Comparison of ENCODE assay signal across 16 cellular contexts in the genomic region with DNA sequence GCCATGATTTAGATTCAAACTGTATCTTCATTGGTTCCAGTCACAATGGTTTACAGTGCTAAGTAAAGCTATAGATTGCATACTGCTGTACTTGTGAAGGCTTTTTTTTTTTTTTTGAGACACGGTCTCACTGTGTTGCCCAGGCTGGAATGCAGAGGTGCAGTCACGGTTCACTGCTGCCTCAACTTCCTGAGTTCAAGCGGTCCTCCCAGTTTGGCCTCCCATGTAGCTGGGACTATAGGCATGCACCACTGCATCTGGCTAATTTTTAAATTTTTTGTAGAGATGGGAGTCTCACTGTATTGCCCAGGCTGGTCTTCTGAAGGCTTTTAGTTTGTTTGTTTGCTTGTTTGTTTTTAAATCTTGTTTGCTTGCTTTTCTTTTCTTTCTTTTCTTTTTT. TPM values are rescaled to one million over a fixed set of nuclear protein-coding genes. Genes with fewer than 3 reads are reported as not detected.
A peak's percentile ranks its signal among the peaks of the same experiment; 100 is the strongest.
DNase-seq lines count a peak whose midpoint lies in the region; ATAC-seq, FAIRE-seq and TF ChIP-seq lines count a peak whose summit lies in the region.
"Had no signal": no experiment of that assay in that cellular context is flagged by ENCODE, and none has a peak within 500 bp of the region (broad histone marks: within the 10 kb centered on the region; RNA-seq: fewer than 3 reads in every experiment).

No MANE protein-coding gene starts in this region.

- BruUV-seq in Panc1 (replicated peaks; lab: Mats Ljungman, UMichigan): no TSS peak

- ATAC-seq in Panc1: no peak

- DNase-seq in ACHN (peak; percentile 67), GM12865 (ENCODE audit: low read depth) (peak; percentile 15), Panc1 (ENCODE audit: low read depth, low spot score) (no peak), glutamatergic neuron (no peak), mesenteric fat pad (ENCODE audit: low spot score) (no peak), NCI-H1436 (lab: John Stamatoyannopoulos, UW) (no peak), OCI-M1 (lab: John Stamatoyannopoulos, UW) (no peak), small intestine (no peak)
- DNase-seq: activated gamma-delta T cell, aorta, foreskin melanocyte, IMR-90, NCI-H748 treated with DMSO at 0.1 percent for 48 hours had no signal

- no peaks in the 10 kb centered on the region for H3K27me3 Mint-ChIP-seq in glutamatergic neuron (ENCODE audit: unreplicated experiment)

- H3K4me3 ChIP-seq in GM12865 (ENCODE audit: low read depth, low read length): no peak overlapping the region
- no peak overlapping the region for H3K4me3 ChIP-seq in Panc1 (ENCODE audit: low read depth in 2 of 2, low read length in 2 of 2)
- no peak overlapping the region for H3K4me3 ChIP-seq in small intestine (ENCODE audit: low read depth in 1 of 2, low read length in 2 of 2)
- H3K4me3 ChIP-seq: right atrium auricular region had no signal

- H3K9me3 ChIP-seq in Panc1 (ENCODE audit: control insufficient read depth, insufficient read depth, low read depth, low read length) (no peaks in the 10 kb centered on the region), small intestine (ENCODE audit: control insufficient read depth, low read depth) (no peaks in the 10 kb centered on the region)
- H3K9me3 ChIP-seq: right atrium auricular region had no signal

- intact Hi-C loops in Panc1 (cut with micrococcal nuclease; ENCODE audit: unreplicated experiment): no loop called here

- 86 to 98% (median 88%) methylated on average over 3 of the region's 3 CpGs for WGBS in small intestine, 3 donors

- FAIRE-seq in small intestine (lab: Jason Lieb, UNC): no peak
- FAIRE-seq: D721Med, endometrium had no signal

- no peak overlapping the region for H3K4me3 Mint-ChIP-seq in glutamatergic neuron (ENCODE audit: unreplicated experiment)

- H3K27me3 ChIP-seq in Panc1 (ENCODE audit: control insufficient read depth, insufficient read depth, low read length) (no peaks in the 10 kb centered on the region), small intestine (ENCODE audit: control insufficient read depth in 2 of 2, insufficient read depth in 2 of 2, low read length in 2 of 2) (no peaks in the 10 kb centered on the region)
- H3K27me3 ChIP-seq: right atrium auricular region had no signal

- POLR2A ChIA-PET in Panc1 (lab: Charles Lee): interaction anchor here (0.6 kb wide), 4 partner anchors 11 to 129 kb away, joined by 3 to 6 read pairs (median 3); no protein-coding TSS in a partner anchor

- peaks cover 2% of the 10 kb centered on the region for H3K4me1 Mint-ChIP-seq in glutamatergic neuron (ENCODE audit: low read depth, unreplicated experiment)

- CTCF ChIA-PET in Panc1 (lab: Charles Lee): interaction anchor here (0.6 to 0.8 kb wide), 2 partner anchors 15 to 76 kb away, joined by 4 read pairs; no protein-coding TSS in a partner anchor

- TF ChIP-seq CTCF in GM12865 (IDR thresholded peaks at IDR 0.05; ENCODE audit: insufficient read depth, low read depth, low read length, missing control alignments): no peak
- no peak for TF ChIP-seq CTCF in Panc1 (IDR thresholded peaks at IDR 0.05)
- no peak for TF ChIP-seq CTCF in glutamatergic neuron (IDR thresholded peaks at IDR 0.05; ENCODE audit: partially characterized antibody, unreplicated experiment)

- in situ Hi-C loops in ACHN (cut with HindIII; ENCODE audit: low pct_ligation_motif_present, low pct_unique_long_range_greater_than_20kb, low sequenced_read_pairs) (no loop called here), Panc1 (cut with HindIII; ENCODE audit: low pct_unique_long_range_greater_than_20kb, low sequenced_read_pairs) (no loop called here)

- H3K4me1 ChIP-seq in Panc1 (ENCODE audit: control insufficient read depth, insufficient read depth, low read length): peaks cover 61% of the 10 kb centered on the region
- peaks cover 5 to 6% of the 10 kb centered on the region in 2 donors for H3K4me1 ChIP-seq in small intestine (ENCODE audit: control insufficient read depth in 2 of 2, insufficient read depth in 1 of 2, low read depth in 1 of 2, low read length in 1 of 2)

- H3K27ac ChIP-seq in Panc1 (ENCODE audit: low read length) (peak overlapping the region; percentile 67), small intestine (ENCODE audit: low read depth in 1 of 2, low read length in 1 of 2) (no peak overlapping the region)
- H3K27ac ChIP-seq: right atrium auricular region had no signal

- peaks cover 1% of the 10 kb centered on the region for H3K9me3 Mint-ChIP-seq in glutamatergic neuron (ENCODE audit: unreplicated experiment)

- H3K36me3 ChIP-seq in Panc1 (ENCODE audit: control insufficient read depth, insufficient read depth, low read length) (peaks cover 4% of the 10 kb centered on the region; the same call in 1 of the 2 replicates), small intestine (ENCODE audit: control insufficient read depth in 2 of 2, insufficient read depth in 2 of 2, low read length in 2 of 2) (peaks cover 2% of the 10 kb centered on the region in 2 donors)
- H3K36me3 ChIP-seq: right atrium auricular region had no signal

- H3K36me3 Mint-ChIP-seq in glutamatergic neuron (ENCODE audit: unreplicated experiment): no peaks in the 10 kb centered on the region

- peak overlapping the region; percentile 26 for H3K27ac Mint-ChIP-seq in glutamatergic neuron (ENCODE audit: unreplicated experiment)

RNA-seq across cellular contexts. Expression of a gene that starts 24.9 kb away (rescaled TPM):
- total RNA-seq in Panc1 (2021; ENCODE audit: unreplicated experiment) (63.9 TPM), glutamatergic neuron (ENCODE audit: unreplicated experiment) (59.4 TPM), mesenteric fat pad (68.2 TPM)
- 32.5 TPM for polyA plus RNA-seq in Panc1 (2012; ENCODE audit: insufficient read length)
- 10 to 100 TPM; 12.0 to 18.3 (median 15.1) TPM for polyA plus RNA-seq in small intestine

Comparison
In these comparisons a context has a peak if more than half of its experiments do, and no peak if none do; other contexts are left out.
1. DNase-seq: peak in ACHN (single experiment) and GM12865 (single experiment); none in Panc1 (single experiment), glutamatergic neuron (single experiment), mesenteric fat pad (single experiment), NCI-H1436 (single experiment), OCI-M1 (single experiment) and small intestine (single experiment).